30 cellular contexts compared by ENCODE assay signal in the genomic region with DNA sequence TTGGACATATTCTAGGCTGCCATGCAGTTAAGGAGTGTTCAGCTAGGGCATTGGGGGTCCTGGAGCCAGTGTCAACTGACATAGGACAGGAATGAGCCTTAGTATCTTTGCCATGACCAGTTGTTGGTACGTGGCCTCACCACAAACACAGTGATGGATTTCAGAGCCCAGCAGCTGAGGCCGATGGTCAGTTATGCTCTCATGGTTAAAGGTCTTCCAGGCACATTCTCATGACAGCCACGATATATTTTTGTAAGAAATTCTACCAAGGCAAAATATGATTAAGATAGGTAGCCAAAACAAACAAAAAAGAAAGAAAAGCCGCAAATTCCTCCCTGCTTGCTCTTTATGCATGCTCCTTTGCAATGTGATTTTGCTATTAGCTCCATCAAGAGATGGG. TPM values are rescaled to one million over a fixed set of nuclear protein-coding genes. Genes with fewer than 3 reads are reported as not detected.
DNase-seq lines count a peak whose midpoint lies in the region; ATAC-seq, FAIRE-seq and TF ChIP-seq lines count a peak whose summit lies in the region.
"Had no signal": no experiment of that assay in that cellular context is flagged by ENCODE, and none has a peak within 500 bp of the region (broad histone marks: within the 10 kb centered on the region; RNA-seq: fewer than 3 reads in every experiment).

No MANE protein-coding gene starts in this region.

- TF ChIP-seq CTCF in H1 (IDR thresholded peaks at IDR 0.05; ENCODE audit: control extremely low read depth in 1 of 3, insufficient read depth in 1 of 3, low read depth in 1 of 3, low read length in 3 of 3) (no peak), osteoblast (IDR thresholded peaks at IDR 0.05; ENCODE audit: extremely low read depth, low read depth, low read length) (no peak), progenitor cell of endocrine pancreas (IDR thresholded peaks at IDR 0.05; ENCODE audit: unreplicated experiment) (no peak)

- H3K9me3 Mint-ChIP-seq in progenitor cell of endocrine pancreas (ENCODE audit: low read depth), result peaks cover 19% of the 10 kb centered on the region

- no peak overlapping the region for H2BK120ac ChIP-seq in H1 (replicated peaks; ENCODE audit: low read depth, low read length)
- H2BK120ac ChIP-seq in mesenchymal stem cell (ENCODE audit: low read depth, low read length), result no peak overlapping the region

- H3K23ac ChIP-seq in H1 (ENCODE audit: insufficient read length) (no peak overlapping the region), mesenchymal stem cell (ENCODE audit: low read length in 2 of 2) (no peak overlapping the region)

- H3K56ac ChIP-seq in H1 (replicated peaks; ENCODE audit: insufficient read length, low read depth, low read length), result no peak overlapping the region

- peak overlapping the region; percentile 86; the same call in 1 of the 2 replicates for H2AK5ac ChIP-seq in H1 (ENCODE audit: low read depth, low read length)
- H2AK5ac ChIP-seq in mesenchymal stem cell (ENCODE audit: low read length, severe bottlenecking), result peak overlapping the region; percentile 6

- H3K9ac ChIP-seq in H1 (replicated peaks in 1 of 4; ENCODE audit: extremely low read depth in 1 of 4, low read depth in 3 of 4, low read length in 3 of 4) (no peak overlapping the region), mesenchymal stem cell (ENCODE audit: low read length) (no peak overlapping the region)

- H4K5ac ChIP-seq in H1 (ENCODE audit: insufficient read length, low read depth, low read length), result no peak overlapping the region

- H4K20me1 ChIP-seq in H1 (replicated peaks in 1 of 2; ENCODE audit: control insufficient read depth in 1 of 2, insufficient read depth in 2 of 2, low read length in 2 of 2) (no peaks in the 10 kb centered on the region), osteoblast (ENCODE audit: insufficient read depth, low read length) (no peaks in the 10 kb centered on the region)

- H3K9me3 ChIP-seq in T-helper 17 cell (ENCODE audit: control insufficient read depth, low read length, poor library complexity, severe bottlenecking), result no peaks in the 10 kb centered on the region
- H3K9me3 ChIP-seq in H1 (ENCODE audit: insufficient read depth in 2 of 2, low read depth in 1 of 2, low read length in 1 of 2), result peaks cover 12 to 19% of the 10 kb centered on the region in 2 experiments
- H3K9me3 ChIP-seq in mesenchymal stem cell (ENCODE audit: control insufficient read depth, low read length), result no peaks in the 10 kb centered on the region
- no peaks in the 10 kb centered on the region for H3K9me3 ChIP-seq in osteoblast (ENCODE audit: low read depth, low read length)
- H3K9me3 ChIP-seq: BE2C, lower lobe of right lung, MG63, right lobe of liver had no signal

- no peak overlapping the region for H3K4me2 ChIP-seq in H1 (ENCODE audit: insufficient read depth in 1 of 2, low read depth in 2 of 2, low read length in 2 of 2)
- no peak overlapping the region for H3K4me2 ChIP-seq in mesenchymal stem cell (ENCODE audit: low read length, poor library complexity, severe bottlenecking)
- H3K4me2 ChIP-seq in osteoblast (ENCODE audit: insufficient read depth, low read length), result peak overlapping the region; percentile 8

- 92% methylated on average over 4 of the region's 4 CpGs; no CpG with 5 or more reads in 1 of the 2 experiments for WGBS in H1 (ENCODE audit: extremely low coverage in 1 of 2, insufficient coverage in 1 of 2, insufficient read length in 1 of 2, insufficient replicate concordance in 2 of 2, low coverage in 1 of 2, low lambda C conversion rate in 2 of 2, missing lambda C conversion rate in 1 of 2), 2 experiments
- 99% methylated on average over 4 of the region's 4 CpGs for WGBS in mesenchymal stem cell

- no peak overlapping the region for H2BK20ac ChIP-seq in H1 (ENCODE audit: low read length)

- H3K14ac ChIP-seq in H1 (ENCODE audit: insufficient read length), result no peak overlapping the region
- no peak overlapping the region for H3K14ac ChIP-seq in mesenchymal stem cell (ENCODE audit: low read length in 2 of 2)

- H2BK12ac ChIP-seq in H1 (ENCODE audit: low read depth, low read length), result peak overlapping the region; percentile 90; the same call in 1 of the 2 replicates
- H2BK12ac ChIP-seq in mesenchymal stem cell (ENCODE audit: low read length in 2 of 2), result peak overlapping the region; percentile 12 to 75

- FAIRE-seq in H1 (lab: Jason Lieb, UNC), result no peak

- H3K27me3 Mint-ChIP-seq in T-helper 17 cell (peaks cover 9% of the 10 kb centered on the region), progenitor cell of endocrine pancreas (peaks cover 27% of the 10 kb centered on the region)
- H3K27me3 Mint-ChIP-seq: activated naive CD4-positive, alpha-beta T cell treated with anti-CD3 and anti-CD28 coated beads, Interleukin-2, amount 50 U/mL, for 24 hours had no signal

- CTCF ChIA-PET in H1 (lab: Charles Lee; ENCODE audit: partially characterized antibody), result interaction anchor here (0.9 to 8.6 kb wide), 8 partner anchors 9 to 354 kb away, joined by 3 to 61 read pairs (median 7); partner anchors contain the start of gene ATXN7L1

- DNase-seq in T-helper 17 cell (no peak), H1 (ENCODE audit: low read depth in 1 of 2, low spot score in 2 of 2) (no peak), mesenchymal stem cell (no peak), osteoblast (ENCODE audit: insufficient read length, low spot score, missing footprints) (no peak), progenitor cell of endocrine pancreas (ENCODE audit: low spot score, unreplicated experiment) (no peak), HT-29 (ENCODE audit: low spot score) (no peak), NCI-H1417 treated with DMSO at 0.1 percent for 48 hours (lab: John Stamatoyannopoulos, UW) (no peak)
- no peak for DNase-seq in activated effector memory CD4-positive, alpha-beta T cell treated with Interleukin-2 at 50 U/mL for 16 hours
- DNase-seq: activated CD4-positive, alpha-beta T cell treated with anti-CD3 and anti-CD28 coated beads for 1 hour; activated CD8-positive, alpha-beta T cell treated with anti-CD3 and anti-CD28 coated beads, Interleukin-2, amount 10 ng/mL, durations not matched to agents 7 days and 5 days; amygdala; CD8-positive, alpha-beta T cell; effector CD8-positive, alpha-beta T cell; GOT3; KG1; lower lobe of right lung; MG63; NCI-H1105 treated with DMSO at 0.1 percent for 48 hours; NCI-H1930; right lobe of liver; stimulated activated CD4-positive, alpha-beta T cell treated with anti-CD3 and anti-CD28 coated beads, Interleukin-4, amount 100 ng/mL, for 24 hours; T-helper 2 cell had no signal

- POLR2A ChIA-PET in H1 (lab: Charles Lee; ENCODE audit: partially characterized antibody), result no interaction called here

- H4K8ac ChIP-seq in H1 (ENCODE audit: extremely low read depth, insufficient read depth, low read length) (no peak overlapping the region), mesenchymal stem cell (ENCODE audit: low read length) (peak overlapping the region; percentile 8)

- H2BK5ac ChIP-seq in H1 (ENCODE audit: low read depth, low read length) (peak overlapping the region; percentile 8; the same call in 1 of the 2 replicates), mesenchymal stem cell (ENCODE audit: low read depth, low read length, poor library complexity, severe bottlenecking) (no peak overlapping the region)

- H3K27ac ChIP-seq in H1 (ENCODE audit: low read depth, low read length) (no peak overlapping the region), mesenchymal stem cell (ENCODE audit: low read length, poor library complexity, severe bottlenecking) (no peak overlapping the region), osteoblast (ENCODE audit: low read depth, low read length) (no peak overlapping the region)
- H3K27ac ChIP-seq: cardiac muscle cell, coronary artery, foreskin keratinocyte, lower lobe of right lung, right lobe of liver had no signal

- no peaks in the 10 kb centered on the region for H3K79me1 ChIP-seq in H1 (ENCODE audit: low read depth, low read length)
- no peaks in the 10 kb centered on the region for H3K79me1 ChIP-seq in mesenchymal stem cell (replicated peaks; ENCODE audit: low read length, poor library complexity, severe bottlenecking)

- H3K4me1 Mint-ChIP-seq in T-helper 17 cell, result peaks cover 13% of the 10 kb centered on the region
- peaks cover 14% of the 10 kb centered on the region for H3K4me1 Mint-ChIP-seq in progenitor cell of endocrine pancreas (ENCODE audit: low read depth)

- H2AFZ ChIP-seq in H1 (ENCODE audit: low read length) (no peak overlapping the region), mesenchymal stem cell (ENCODE audit: low read depth, low read length) (peak overlapping the region; percentile 49), osteoblast (ENCODE audit: low read length) (no peak overlapping the region)

- no peak overlapping the region for H3K4me3 Mint-ChIP-seq in T-helper 17 cell
- no peak overlapping the region for H3K4me3 Mint-ChIP-seq in progenitor cell of endocrine pancreas (ENCODE audit: low read depth)
- H3K4me3 Mint-ChIP-seq: activated CD8-positive, alpha-beta T cell treated with anti-CD3 and anti-CD28 coated beads, Interleukin-2, amount 10 ng/mL, durations not matched to agents 7 days and 5 days; activated naive CD4-positive, alpha-beta T cell treated with anti-CD3 and anti-CD28 coated beads, Interleukin-2, amount 50 U/mL, for 24 hours; activated T-helper 17 cell treated with anti-CD3 and anti-CD28 coated beads, Interleukin-2, amount 50 U/mL, for 72 hours; CD8-positive, alpha-beta T cell had no signal

- no peak for ATAC-seq in T-helper 17 cell
- ATAC-seq: activated CD8-positive, alpha-beta T cell treated with anti-CD3 and anti-CD28 coated beads, Interleukin-2, amount 10 ng/mL, durations not matched to agents 7 days and 5 days; activated T-helper 17 cell treated with anti-CD3 and anti-CD28 coated beads, Interleukin-2, amount 50 U/mL, for 72 hours; CD8-positive, alpha-beta T cell; foreskin keratinocyte; lower lobe of right lung; right lobe of liver; Right ventricle myocardium inferior; SK-N-SH treated with all-trans-retinoic acid at 6 μM for 48 hours had no signal

- H3K36me3 Mint-ChIP-seq in T-helper 17 cell (ENCODE audit: low read depth) (peaks cover 5% of the 10 kb centered on the region), progenitor cell of endocrine pancreas (ENCODE audit: insufficient read depth) (peaks cover 22% of the 10 kb centered on the region)

- H3K36me3 ChIP-seq in H1 (ENCODE audit: control insufficient read depth in 2 of 4, insufficient read depth in 4 of 4, low read length in 3 of 4), result peaks cover 0 to 2% (median 0%) of the 10 kb centered on the region in 4 experiments; a peak in 1 of 8 replicates
- no peaks in the 10 kb centered on the region for H3K36me3 ChIP-seq in mesenchymal stem cell (ENCODE audit: control insufficient read depth in 1 of 2, insufficient read depth in 2 of 2, low read depth in 1 of 2, low read length in 2 of 2)
- H3K36me3 ChIP-seq in osteoblast (ENCODE audit: insufficient read depth, low read length), result no peaks in the 10 kb centered on the region
- H3K36me3 ChIP-seq: BE2C, cardiac muscle cell, lower lobe of right lung, MG63, right lobe of liver had no signal

- no peak for TF ChIP-seq RAD21 in H1 (IDR thresholded peaks at IDR 0.05 in 1 of 2, conservative IDR thresholded peaks at IDR 0.05 in 1 of 2; ENCODE audit: low read depth in 2 of 2, low read length in 2 of 2)

- H2BK15ac ChIP-seq in H1 (ENCODE audit: low read length), result peak overlapping the region; percentile 96
- H2BK15ac ChIP-seq in mesenchymal stem cell (ENCODE audit: low read depth, poor library complexity, severe bottlenecking), result no peak overlapping the region

- H3K27me3 ChIP-seq in H1 (replicated peaks in 1 of 4; ENCODE audit: control insufficient read depth in 3 of 4, extremely low read depth in 1 of 4, insufficient read depth in 3 of 4, low read length in 3 of 4) (peaks cover 0 to 3% (median 2%) of the 10 kb centered on the region in 4 experiments; a peak in 3 of 7 replicates), mesenchymal stem cell (ENCODE audit: control insufficient read depth in 1 of 2, insufficient read depth in 1 of 2, low read length in 2 of 2) (no peaks in the 10 kb centered on the region), osteoblast (ENCODE audit: insufficient read depth, low read length) (peaks cover 4% of the 10 kb centered on the region)
- H3K27me3 ChIP-seq: BE2C, cardiac muscle cell, MG63, right lobe of liver had no signal

- H3K79me2 ChIP-seq in H1 (ENCODE audit: control insufficient read depth in 1 of 2, insufficient read depth in 2 of 2, low read length in 2 of 2) (no peaks in the 10 kb centered on the region), osteoblast (ENCODE audit: insufficient read depth, low read length) (no peaks in the 10 kb centered on the region)

- peak overlapping the region; percentile 58 for H4K91ac ChIP-seq in H1 (replicated peaks; ENCODE audit: insufficient read length, low read length)
- H4K91ac ChIP-seq in mesenchymal stem cell (ENCODE audit: low read length), result peak overlapping the region; percentile 44

- H3K18ac ChIP-seq in H1 (ENCODE audit: extremely low read depth, low read length) (0 out of 2 replicates have a peak overlapping the region, but pooled peaks have one; percentile 43), mesenchymal stem cell (ENCODE audit: low read depth in 1 of 2, low read length in 2 of 2) (peak overlapping the region; percentile 9 to 79)

- H3K27ac Mint-ChIP-seq in T-helper 17 cell (peak overlapping the region; percentile 88), progenitor cell of endocrine pancreas (no peak overlapping the region)
- H3K27ac Mint-ChIP-seq: activated CD8-positive, alpha-beta T cell treated with anti-CD3 and anti-CD28 coated beads, Interleukin-2, amount 10 ng/mL, durations not matched to agents 7 days and 5 days; activated naive CD4-positive, alpha-beta T cell treated with anti-CD3 and anti-CD28 coated beads, Interleukin-2, amount 50 U/mL, for 24 hours; activated T-helper 17 cell treated with anti-CD3 and anti-CD28 coated beads, Interleukin-2, amount 50 U/mL, for 72 hours; CD8-positive, alpha-beta T cell had no signal

- H3K4me3 ChIP-seq in H1 (ENCODE audit: extremely low read depth in 1 of 4, insufficient read depth in 2 of 4, low read depth in 3 of 4, low read length in 4 of 4) (no peak overlapping the region), mesenchymal stem cell (ENCODE audit: insufficient read depth in 1 of 2, low read depth in 1 of 2, low read length in 2 of 2) (no peak overlapping the region), osteoblast (ENCODE audit: insufficient read depth, low read length) (no peak overlapping the region)
- H3K4me3 ChIP-seq: cardiac muscle cell, coronary artery, lower lobe of right lung, MG63, right lobe of liver had no signal

- TF ChIP-seq EP300 in H1 (IDR thresholded peaks at IDR 0.05; ENCODE audit: borderline replicate concordance in 1 of 2, low read depth in 2 of 2, low read length in 2 of 2), result no peak

- H3K23me2 ChIP-seq in H1 (ENCODE audit: low read depth, low read length), result no peaks in the 10 kb centered on the region

- peaks cover 5 to 18% (median 12%) of the 10 kb centered on the region in 4 experiments for H3K4me1 ChIP-seq in H1 (replicated peaks in 1 of 4; ENCODE audit: control insufficient read depth in 3 of 4, insufficient read depth in 4 of 4, low read length in 3 of 4)
- H3K4me1 ChIP-seq in mesenchymal stem cell (ENCODE audit: control insufficient read depth, insufficient read depth, low read depth, low read length), result peaks cover 20% of the 10 kb centered on the region
- H3K4me1 ChIP-seq in osteoblast (ENCODE audit: insufficient read depth, low read length), result peaks cover 27% of the 10 kb centered on the region
- H3K4me1 ChIP-seq: foreskin keratinocyte had no signal

- H3K4ac ChIP-seq in H1 (replicated peaks; ENCODE audit: insufficient read length, low read depth, low read length) (no peak overlapping the region), mesenchymal stem cell (ENCODE audit: low read depth in 1 of 2, low read length in 2 of 2) (peak overlapping the region in 1 of 2 experiments; percentile 56)

- no peak for TF ChIP-seq POLR2A in H1 (IDR thresholded peaks at IDR 0.05; ENCODE audit: control extremely low read depth in 1 of 2, low read depth in 2 of 2, low read length in 2 of 2)

RNA-seq across cellular contexts. Expression of gene CDHR3, which starts 47.8 kb away (rescaled TPM):
- 10 to 100 TPM in 1 of 2 donors, 1 to 10 TPM in 1; 5.8 to 13.9 TPM for total RNA-seq in T-helper 17 cell
- total RNA-seq in H1 (2021; fragmentation: NEBNext Ultra II Directional; extraction: Animal tissue kit (Norgen Biotek cat#: 25700)), result 5.9 and 6.4 TPM in 2 replicates
- polyA plus RNA-seq in H1 (2011; rRNA removed), result 6.8 and 8.0 TPM in 2 replicates
- 7.8 TPM for polyA plus RNA-seq in H1 (2011; cell fraction: cytosol; rRNA removed)
- polyA plus RNA-seq in H1 (2011; cell fraction: nucleus; rRNA removed), result 16.2 TPM
- polyA plus RNA-seq in H1 (2012, experiment 1 of 2), result 6.7 to 8.7 TPM (median 8.4 TPM) in 4 replicates
- polyA plus RNA-seq in H1 (2012, experiment 2 of 2), result 2.2 TPM
- 4.2 TPM for polyA plus RNA-seq in H1 (2013, experiment 1 of 2)
- polyA plus RNA-seq in H1 (2013, experiment 2 of 2), result 5.1 TPM
- 7.2 and 13.7 TPM in 2 replicates for polyA minus RNA-seq in H1 (2011; rRNA and poly(A)+ RNA removed)
- 5.9 TPM for polyA minus RNA-seq in H1 (2011; cell fraction: cytosol; rRNA and poly(A)+ RNA removed)
- 24.5 TPM for polyA minus RNA-seq in H1 (2011; cell fraction: nucleus; rRNA and poly(A)+ RNA removed)
- 2.8 TPM for polyA plus RNA-seq in mesenchymal stem cell (2013, experiment 1 of 2)
- polyA plus RNA-seq in mesenchymal stem cell (2013, experiment 2 of 2), result 3.1 TPM
- 6.5 and 8.3 TPM in 2 replicates for total RNA-seq in osteoblast
- 15.7 and 21.5 TPM in 2 replicates for total RNA-seq in progenitor cell of endocrine pancreas
- total RNA-seq in HT-29 (2014; rRNA removed; shearing (Covaris generic)), result 17.3 and 20.4 TPM in 2 replicates
